29 cellular contexts compared by ENCODE assay signal in the genomic region with DNA sequence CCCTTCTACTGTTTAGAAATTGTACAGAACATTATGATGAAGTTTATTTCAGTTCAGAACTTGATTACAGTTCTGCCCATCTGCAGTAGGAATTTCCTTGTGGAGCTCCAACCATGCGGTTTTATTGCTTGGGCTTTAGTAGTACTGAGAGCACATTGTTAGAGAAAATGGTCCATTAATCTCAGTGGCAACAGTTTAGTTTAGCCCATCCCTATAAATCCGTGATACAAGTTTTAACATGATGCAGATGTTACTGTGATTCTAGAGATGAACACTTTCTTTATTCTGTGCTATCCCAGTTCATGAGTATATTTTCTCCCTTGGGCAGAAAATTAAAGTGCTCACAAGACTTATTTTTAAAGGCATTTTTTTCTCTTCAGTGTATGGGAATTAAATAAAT.
"Had no signal": no experiment of that assay in that cellular context is flagged by ENCODE, and none has a peak within 500 bp of the region (broad histone marks: within the 10 kb centered on the region; RNA-seq: fewer than 3 reads in every experiment).

No MANE protein-coding gene starts in this region.

- ATAC-seq: esophagus mucosa; gastroesophageal sphincter; heart right ventricle; left colon; left ventricle myocardium superior; lower lobe of right lung; naive thymus-derived CD8-positive, alpha-beta T cell; stimulated activated memory B cell treated with anti-CD40 and anti-IgM and Interleukin-4, amounts not matched to agents 10 μg/mL and 1 μg/mL and 100 μg/mL, for 72 hours; stimulated activated naive CD8-positive, alpha-beta T cell treated with anti-CD3 and anti-CD28 coated beads, Interleukin-15, Interleukin-2, amounts not matched to agents 100 U/mL and 50 U/mL, for 24 hours; upper lobe of right lung had no signal

- H3K36me3 ChIP-seq: gastroesophageal sphincter, heart right ventricle, lower lobe of right lung, ovary, spleen, thoracic aorta, tibial nerve, upper lobe of right lung, uterus had no signal

- H3K9me3 ChIP-seq: gastroesophageal sphincter, heart right ventricle, lower lobe of right lung, ovary, spleen, thoracic aorta, tibial nerve, upper lobe of right lung, uterus had no signal

- H3K27ac ChIP-seq: dorsolateral prefrontal cortex, epithelial cell of prostate, gastroesophageal sphincter, heart right ventricle, lower lobe of right lung, ovary, skin epidermis, spleen, thoracic aorta, tibial nerve, upper lobe of right lung, uterus had no signal

- DNase-seq: caudate nucleus; dorsolateral prefrontal cortex; effector CD4-positive, alpha-beta T cell; foreskin fibroblast; glutamatergic neuron; heart right ventricle; hypothalamus; immature natural killer cell; islet precursor cell; kidney glomerular epithelial cell; left colon; left ventricle myocardium superior; lower lobe of right lung; naive thymus-derived CD8-positive, alpha-beta T cell; nephron progenitor cell; nucleus accumbens; ovary; spleen; stimulated activated CD4-positive, alpha-beta T cell treated with anti-CD3 and anti-CD28 coated beads, Interleukin-4, amount 100 ng/mL, for 4 hours; stimulated activated naive CD8-positive, alpha-beta T cell treated with anti-CD3 and anti-CD28 coated beads, Interleukin-15, Interleukin-2, amounts not matched to agents 100 U/mL and 50 U/mL, for 24 hours; upper lobe of right lung; uterus had no signal

- H3K4me1 ChIP-seq: gastroesophageal sphincter, heart right ventricle, lower lobe of right lung, spleen, upper lobe of right lung, uterus had no signal

- H3K27me3 ChIP-seq: ovary, spleen, tibial nerve, upper lobe of right lung, uterus had no signal

- H3K4me3 ChIP-seq: dorsolateral prefrontal cortex, gastroesophageal sphincter, heart right ventricle, lower lobe of right lung, ovary, skin epidermis, spleen, thoracic aorta, tibial nerve, upper lobe of right lung, uterus had no signal
